In genomic region chr4:82005153-82005552, GRCh38 we compare ENCODE assay signal across 13 cellular contexts.
"Had no signal": no experiment of that assay in that cellular context is flagged by ENCODE, and none has a peak within 500 bp of the region (broad histone marks: within the 10 kb centered on the region; RNA-seq: fewer than 3 reads in every experiment).

No MANE protein-coding gene starts in this region.

- H3K4me3 ChIP-seq: ascending aorta, breast epithelium, esophagus muscularis mucosa, neural progenitor cell, thoracic aorta, upper lobe of right lung had no signal

- ATAC-seq: activated naive CD8-positive, alpha-beta T cell treated with anti-CD3 and anti-CD28 coated beads, Interleukin-2, amount 50 U/mL, for 24 hours; stimulated activated effector memory CD8-positive, alpha-beta T cell treated with anti-CD3 and anti-CD28 coated beads, Interleukin-12 subunit alpha, Interleukin-12 subunit beta, amount 100 ng/mL, for 72 hours; upper lobe of right lung had no signal

- H3K4me1 Mint-ChIP-seq: activated CD4-positive, alpha-beta T cell treated with anti-CD3 and anti-CD28 coated beads, Interleukin-2, amount 10 ng/mL, durations not matched to agents 7 days and 5 days; activated naive CD8-positive, alpha-beta T cell treated with anti-CD3 and anti-CD28 coated beads, Interleukin-2, amount 50 U/mL, for 24 hours; neural progenitor cell; stimulated activated effector memory CD8-positive, alpha-beta T cell treated with anti-CD3 and anti-CD28 coated beads, Interleukin-12 subunit alpha, Interleukin-12 subunit beta, amount 100 ng/mL, for 72 hours had no signal

- H3K27me3 ChIP-seq: ascending aorta, breast epithelium, esophagus muscularis mucosa, neural progenitor cell, upper lobe of right lung had no signal

- H3K36me3 ChIP-seq: ascending aorta, breast epithelium, esophagus muscularis mucosa, neural progenitor cell, thoracic aorta, upper lobe of right lung had no signal

- DNase-seq: activated CD4-positive, alpha-beta T cell treated with anti-CD3 and anti-CD28 coated beads, Interleukin-2, amount 10 ng/mL, durations not matched to agents 7 days and 5 days; activated naive CD4-positive, alpha-beta T cell; activated naive CD8-positive, alpha-beta T cell treated with anti-CD3 and anti-CD28 coated beads, Interleukin-2, amount 50 U/mL, for 24 hours; head of caudate nucleus; T-helper 9 cell; upper lobe of right lung had no signal

- H3K36me3 Mint-ChIP-seq: neural progenitor cell; stimulated activated effector memory CD8-positive, alpha-beta T cell treated with anti-CD3 and anti-CD28 coated beads, Interleukin-12 subunit alpha, Interleukin-12 subunit beta, amount 100 ng/mL, for 72 hours had no signal

- H3K9me3 Mint-ChIP-seq: activated CD4-positive, alpha-beta T cell treated with anti-CD3 and anti-CD28 coated beads, Interleukin-2, amount 10 ng/mL, durations not matched to agents 7 days and 5 days; stimulated activated effector memory CD8-positive, alpha-beta T cell treated with anti-CD3 and anti-CD28 coated beads, Interleukin-12 subunit alpha, Interleukin-12 subunit beta, amount 100 ng/mL, for 72 hours had no signal

- H3K27ac Mint-ChIP-seq: activated CD4-positive, alpha-beta T cell treated with anti-CD3 and anti-CD28 coated beads, Interleukin-2, amount 10 ng/mL, durations not matched to agents 7 days and 5 days; activated naive CD8-positive, alpha-beta T cell treated with anti-CD3 and anti-CD28 coated beads, Interleukin-2, amount 50 U/mL, for 24 hours; activated T-helper 1 cell treated with anti-CD3 and anti-CD28 coated beads, Interleukin-12 subunit alpha, Interleukin-12 subunit beta, Interleukin-2, Interleukin-4 antibody, amounts not matched to agents 30 ng/mL and 10 ng/mL and 1 ng/mL, durations not matched to agents 14 hours and 24 hours and 36 hours; neural progenitor cell; stimulated activated effector memory CD8-positive, alpha-beta T cell treated with anti-CD3 and anti-CD28 coated beads, Interleukin-12 subunit alpha, Interleukin-12 subunit beta, amount 100 ng/mL, for 72 hours had no signal

- H3K27me3 Mint-ChIP-seq: activated CD4-positive, alpha-beta T cell treated with anti-CD3 and anti-CD28 coated beads, Interleukin-2, amount 10 ng/mL, durations not matched to agents 7 days and 5 days had no signal

- H3K4me3 Mint-ChIP-seq: activated CD4-positive, alpha-beta T cell treated with anti-CD3 and anti-CD28 coated beads, Interleukin-2, amount 10 ng/mL, durations not matched to agents 7 days and 5 days; activated naive CD8-positive, alpha-beta T cell treated with anti-CD3 and anti-CD28 coated beads, Interleukin-2, amount 50 U/mL, for 24 hours; activated T-helper 1 cell treated with anti-CD3 and anti-CD28 coated beads, Interleukin-12 subunit alpha, Interleukin-12 subunit beta, Interleukin-2, Interleukin-4 antibody, amounts not matched to agents 30 ng/mL and 10 ng/mL and 1 ng/mL, durations not matched to agents 14 hours and 24 hours and 36 hours; neural progenitor cell; stimulated activated effector memory CD8-positive, alpha-beta T cell treated with anti-CD3 and anti-CD28 coated beads, Interleukin-12 subunit alpha, Interleukin-12 subunit beta, amount 100 ng/mL, for 72 hours had no signal
